In genomic region chr6:46648869-46649488, GRCh38 we compare ENCODE assay signal across 1 cellular context.
TF ChIP-seq lines count a peak whose summit lies in the region.

No MANE protein-coding gene starts in this region.

TF ChIP-seq in A549, 52 proteins besides CTCF, POLR2A, EP300 and RAD21 (continued from another document):
- TF ChIP-seq HMGXB4 (CRISPR knock-in tag; IDR thresholded peaks at IDR 0.05; ENCODE audit: borderline replicate concordance): no peak
- TF ChIP-seq HDAC2 (IDR thresholded peaks at IDR 0.05): no peak
- no peak for TF ChIP-seq SMC3 (IDR thresholded peaks at IDR 0.05)
